ENCODE assay signal across 19 cellular contexts in genomic region chr11:112727341-112727841, GRCh38.
"Had no signal": no experiment of that assay in that cellular context is flagged by ENCODE, and none has a peak within 500 bp of the region (broad histone marks: within the 10 kb centered on the region; RNA-seq: fewer than 3 reads in every experiment).

No MANE protein-coding gene starts in this region.

- H3K4me3 Mint-ChIP-seq: naive B cell, nephron had no signal

- H3K36me3 ChIP-seq: colonic mucosa, esophagus squamous epithelium, gastroesophageal sphincter, stomach, thoracic aorta, transverse colon had no signal

- H3K27ac Mint-ChIP-seq: naive B cell, nephron had no signal

- H3K4me1 Mint-ChIP-seq: naive B cell had no signal

- DNase-seq: colonic mucosa; dermis blood vessel endothelial cell; esophagus squamous epithelium; foreskin fibroblast; glutamatergic neuron; mesendoderm; naive B cell; psoas muscle; retina; small intestine; stimulated activated CD4-positive, alpha-beta T cell treated with anti-CD3 and anti-CD28 coated beads, Interleukin-12 subunit alpha, Interleukin-12 subunit beta, amount 100 ng/mL, for 4 hours; stimulated activated naive CD4-positive, alpha-beta T cell; stomach; substantia nigra; transverse colon had no signal

- H3K4me3 ChIP-seq: colonic mucosa, esophagus squamous epithelium, gastroesophageal sphincter, psoas muscle, stomach, thoracic aorta, transverse colon had no signal

- ATAC-seq: gastroesophageal sphincter, psoas muscle, sciatic nerve had no signal

- H3K9me3 Mint-ChIP-seq: nephron had no signal

- H3K27ac ChIP-seq: colonic mucosa, esophagus squamous epithelium, gastroesophageal sphincter, psoas muscle, stomach, thoracic aorta, transverse colon had no signal

- H3K9me3 ChIP-seq: colonic mucosa, esophagus squamous epithelium, gastroesophageal sphincter, psoas muscle, stomach, thoracic aorta, transverse colon had no signal

- H3K27me3 ChIP-seq: colonic mucosa, transverse colon had no signal

- H3K4me1 ChIP-seq: colonic mucosa, esophagus squamous epithelium, gastroesophageal sphincter, psoas muscle, stomach, transverse colon had no signal

- H3K36me3 Mint-ChIP-seq: naive B cell had no signal
